ENCODE assay signal across 8 cellular contexts in genomic region chr14:57317248-57317833, GRCh38. TPM values are rescaled to one million over a fixed set of nuclear protein-coding genes. Genes with fewer than 3 reads are reported as not detected.
DNase-seq lines count a peak whose midpoint lies in the region; ATAC-seq lines count a peak whose summit lies in the region.

No MANE protein-coding gene starts in this region.

- intact Hi-C loops in left colon (cut with DNase I, micrococcal nuclease) = loop anchor here in 1 of 2 donors (5.0 kb wide), 1 partner anchor 825 kb away; no protein-coding TSS in a partner anchor

- in situ Hi-C loops in G401 (cut with HindIII; ENCODE audit: low sequenced_read_pairs) = loop anchor here (10.0 kb wide), 1 partner anchor 123 kb away; no protein-coding TSS in a partner anchor

- ATAC-seq in HG02885 (IDR thresholded peaks at IDR 0.05; ENCODE audit: poor library complexity, unreplicated experiment) = peak; percentile 76
- ATAC-seq in left colon = peak; percentile 76
- no peak for ATAC-seq in GM21737 (IDR thresholded peaks at IDR 0.05; ENCODE audit: unreplicated experiment)

- DNase-seq in G401 (ENCODE audit: low spot score) (peak; percentile 87), NCI-H2227 treated with DMSO at 0.1 percent for 48 hours (lab: John Stamatoyannopoulos, UW) (peak; percentile 63), cerebellar cortex (ENCODE audit: low spot score) (peak; percentile 88), left colon (peak; percentile 51 to 76)
- DNase-seq in activated CD4-positive, CD25-positive, alpha-beta regulatory T cell treated with anti-CD3 and anti-CD28 coated beads, Interleukin-2, amount 50 U/mL, for 72 hours = peak; percentile 59
- peak; percentile 79 for DNase-seq in stimulated activated CD4-positive, alpha-beta T cell treated with anti-CD3 and anti-CD28 coated beads, Interleukin-4, amount 100 ng/mL, for 24 hours

RNA-seq across cellular contexts. Expression of gene AP5M1, which starts 48.6 kb away (rescaled TPM):
- total RNA-seq in G401 (2014; rRNA removed; shearing (Covaris generic)) = 14.3 and 32.8 TPM in 2 replicates
- 10 to 100 TPM; 88.2 to 92.9 TPM for total RNA-seq in left colon

RNA-seq across cellular contexts. Expression of gene EXOC5, which starts 48.6 kb away (rescaled TPM):
- 44.5 and 70.7 TPM in 2 replicates for total RNA-seq in G401 (2014; rRNA removed; shearing (Covaris generic))
- total RNA-seq in left colon = 10 to 100 TPM; 45.8 to 47.0 TPM
